15 cellular contexts compared by ENCODE assay signal in the genomic region with DNA sequence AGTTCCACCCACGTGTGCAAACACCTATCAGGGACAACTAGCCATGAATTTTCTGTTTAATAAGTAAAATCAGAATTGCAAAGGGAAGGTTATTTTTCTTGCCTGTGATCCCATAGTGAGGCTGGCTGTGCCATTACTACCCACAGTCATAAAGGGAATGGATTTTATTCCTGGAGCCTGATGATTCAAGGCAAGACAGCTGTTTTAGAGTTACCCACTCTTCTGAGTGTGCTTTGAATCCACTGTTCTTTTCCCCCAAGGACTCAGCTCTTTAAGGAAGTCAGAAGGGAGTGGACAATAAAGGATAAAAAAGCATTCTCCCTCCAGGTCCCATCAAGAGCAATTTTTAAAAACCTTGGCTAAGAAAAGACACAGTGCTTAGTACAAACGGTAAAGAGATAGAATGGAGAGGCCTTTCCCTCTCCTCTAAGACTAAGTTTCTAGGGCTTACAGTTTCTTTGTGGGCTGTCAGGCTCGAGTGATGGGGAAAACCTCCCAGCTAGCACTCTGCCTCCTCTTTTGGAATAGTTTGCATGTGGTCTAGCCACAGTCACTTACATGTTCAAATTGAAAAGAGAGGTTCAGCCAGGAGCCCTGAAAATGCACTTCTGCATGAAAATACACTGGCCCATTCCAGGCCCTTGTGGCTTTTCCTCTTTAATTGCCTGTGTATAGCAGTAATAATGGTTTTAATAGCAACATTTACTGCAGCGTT. TPM values are rescaled to one million over a fixed set of nuclear protein-coding genes. Genes with fewer than 3 reads are reported as not detected.
A peak's percentile ranks its signal among the peaks of the same experiment; 100 is the strongest.
DNase-seq lines count a peak whose midpoint lies in the region; ATAC-seq, FAIRE-seq and TF ChIP-seq lines count a peak whose summit lies in the region.
"Had no signal": no experiment of that assay in that cellular context is flagged by ENCODE, and none has a peak within 500 bp of the region (broad histone marks: within the 10 kb centered on the region; RNA-seq: fewer than 3 reads in every experiment).

No MANE protein-coding gene starts in this region.

- ATAC-seq in GM19351 (IDR thresholded peaks at IDR 0.05; ENCODE audit: unreplicated experiment) (peak; percentile 49), HG02588 (IDR thresholded peaks at IDR 0.05; ENCODE audit: unreplicated experiment) (peak; percentile 57), HG03457 (IDR thresholded peaks at IDR 0.05; ENCODE audit: unreplicated experiment) (peak; percentile 65), HG03280 (IDR thresholded peaks at IDR 0.05; ENCODE audit: unreplicated experiment) (no peak)
- ATAC-seq: activated T-cell treated with anti-CD3 and anti-CD28 coated beads, Interleukin-2, amount 50 U/mL, for 72 hours; naive thymus-derived CD4-positive, alpha-beta T cell had no signal

- H3K27ac ChIP-seq in spleen = no peak overlapping the region
- H3K27ac ChIP-seq: esophagus muscularis mucosa, upper lobe of left lung had no signal

- 68 to 82% (median 80%) methylated on average over 4 of the region's 4 CpGs for WGBS in spleen, 5 donors

- H3K36me3 ChIP-seq in spleen = no peaks in the 10 kb centered on the region
- H3K36me3 ChIP-seq: esophagus muscularis mucosa, upper lobe of left lung had no signal

- peak; percentile 87 for FAIRE-seq in GM12892 (lab: Jason Lieb, UNC)

- no peaks in the 10 kb centered on the region for H3K9me3 ChIP-seq in spleen
- H3K9me3 ChIP-seq: esophagus muscularis mucosa, upper lobe of left lung had no signal

- peaks cover 0 to 14% (median 0%) of the 10 kb centered on the region in 7 donors for H3K27me3 ChIP-seq in spleen (replicated peaks in 1 of 7)

- H3K4me3 ChIP-seq in spleen = no peak overlapping the region
- H3K4me3 ChIP-seq: esophagus muscularis mucosa, upper lobe of left lung had no signal

- TF ChIP-seq CTCF in spleen (IDR thresholded peaks at IDR 0.05 in 8 of 11, conservative IDR thresholded peaks at IDR 0.05 in 3 of 11) = no peak

- H3K4me1 ChIP-seq in spleen = peaks cover 0 to 55% (median 14%) of the 10 kb centered on the region in 6 donors

- intact Hi-C loops in spleen (cut with DNase I; ENCODE audit: low total_unique reads) = loop anchor here (10.0 kb wide), 1 partner anchor 322 kb away; no protein-coding TSS in a partner anchor

- no peak for DNase-seq in GM12892 (ENCODE audit: insufficient read length)
- no peak for DNase-seq in spleen
- DNase-seq in NCI-H1930 (lab: John Stamatoyannopoulos, UW) = no peak
- no peak for DNase-seq in G401 (ENCODE audit: low spot score)
- DNase-seq: activated CD4-positive, alpha-beta T cell treated with anti-CD3 and anti-CD28 coated beads, Interleukin-2, amount 10 ng/mL, durations not matched to agents 24 days and 14 days; activated T-cell treated with anti-CD3 and anti-CD28 coated beads, Interleukin-2, amount 50 U/mL, for 72 hours; cortex of kidney; naive thymus-derived CD4-positive, alpha-beta T cell; NCI-H774; upper lobe of left lung had no signal

- in situ Hi-C loops in G401 (cut with HindIII; ENCODE audit: low sequenced_read_pairs) = no loop called here

- TF ChIP-seq POLR2A in GM12892 (IDR thresholded peaks at IDR 0.05; ENCODE audit: low read depth, low read length) (no peak), spleen (IDR thresholded peaks at IDR 0.05) (no peak)

RNA-seq across cellular contexts. Expression of gene LRRC4, which starts 5.1 kb away (rescaled TPM):
- 0.40 TPM for polyA plus RNA-seq in GM12892 (2012; ENCODE audit: missing spikeins)
- total RNA-seq in spleen = 10 to 100 TPM; 13.7 to 43.4 (median 18.3) TPM
- polyA plus RNA-seq in spleen = 1 to 10 TPM in 2 of 3 donors, under 1 TPM in 1; 0.78 to 3.7 (median 1.4) TPM
- 0.10 and 0.12 TPM in 2 replicates for total RNA-seq in G401 (2014; rRNA removed; shearing (Covaris generic))

Comparison
In these comparisons a context has a peak if more than half of its experiments do, and no peak if none do; other contexts are left out.
1. RNA of gene LRRC4, which starts 5.1 kb away (total RNA-seq): 13.7 to 43.4 TPM in spleen; 0.10 to 0.12 TPM in G401; every median in the first group is over 10 times any median in the second.